ENCODE assay signal across 4 cellular contexts in genomic region chrX:149773026-149773425, GRCh38. TPM values are rescaled to one million over a fixed set of nuclear protein-coding genes. Genes with fewer than 3 reads are reported as not detected.
"Had no signal": no experiment of that assay in that cellular context is flagged by ENCODE, and none has a peak within 500 bp of the region (broad histone marks: within the 10 kb centered on the region; RNA-seq: fewer than 3 reads in every experiment).

No MANE protein-coding gene starts in this region.

RNA-seq across cellular contexts. Expression of gene HSFX1, which starts 0.8 kb away (rescaled TPM):
- total RNA-seq: MCF 10A, NCI-H460 had no signal

RNA-seq across cellular contexts. Expression of gene MAGEA9, which starts 8.7 kb away (rescaled TPM):
- total RNA-seq: LHCN-M2, M059J, MCF 10A, NCI-H460 had no signal
